In the genomic region with DNA sequence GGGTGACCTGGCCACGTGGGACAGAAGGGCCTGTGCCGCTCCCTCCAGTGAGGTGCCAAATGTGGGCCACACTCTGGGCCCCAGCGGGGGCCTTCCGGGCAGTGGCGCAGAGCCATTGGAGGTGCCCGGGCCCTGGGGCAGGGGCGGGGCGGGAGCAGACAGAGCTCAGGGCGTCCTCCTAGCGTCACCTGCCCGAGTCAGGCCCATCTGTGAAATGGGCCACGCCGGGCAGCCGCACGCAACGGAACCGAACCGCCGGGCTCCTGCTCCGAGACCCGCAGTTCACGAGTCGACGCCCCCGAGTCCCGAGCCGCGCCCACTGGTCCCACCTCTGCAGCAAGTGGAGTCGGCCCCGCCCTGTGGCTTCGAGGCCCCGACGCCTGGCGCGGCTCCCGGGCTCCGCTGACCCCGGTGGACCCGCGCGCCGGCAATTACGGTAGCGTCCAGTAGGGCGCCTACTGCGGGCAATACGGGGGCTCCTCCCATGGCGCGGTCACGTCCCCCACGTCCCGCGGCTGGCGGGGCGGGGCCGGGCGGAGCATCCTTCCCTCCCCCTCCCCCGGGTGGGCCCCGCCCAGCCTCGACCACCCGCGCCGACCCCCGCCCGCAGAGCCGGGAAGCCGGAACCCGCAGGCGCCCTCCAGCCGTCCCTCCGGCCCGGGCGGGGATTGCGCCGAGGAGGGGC, we compare ENCODE assay signal across 8 cellular contexts. TPM values are rescaled to one million over a fixed set of nuclear protein-coding genes. Genes with fewer than 3 reads are reported as not detected.
A peak's percentile ranks its signal among the peaks of the same experiment; 100 is the strongest.
DNase-seq lines count a peak whose midpoint lies in the region; ATAC-seq and TF ChIP-seq lines count a peak whose summit lies in the region.

No MANE protein-coding gene starts in this region.

- H3K36me3 ChIP-seq in RWPE2 (ENCODE audit: low read depth) (peaks cover 61% of the 10 kb centered on the region), prostate gland (no peaks in the 10 kb centered on the region)

- TF ChIP-seq CTCF in GM12875 (IDR thresholded peaks at IDR 0.05; ENCODE audit: borderline replicate concordance, insufficient read depth, low read depth, low read length) = peak; percentile 51
- TF ChIP-seq CTCF in RWPE2 (IDR thresholded peaks at IDR 0.05; ENCODE audit: poor library complexity, severe bottlenecking) = peak; percentile 22
- peak in 2 of 4 experiments; percentile 56 to 66 for TF ChIP-seq CTCF in prostate gland (IDR thresholded peaks at IDR 0.05)

- H3K27ac ChIP-seq in RWPE2 (ENCODE audit: poor library complexity, severe bottlenecking) (peak overlapping the region; percentile 91), right cardiac atrium (ENCODE audit: low read length) (peak overlapping the region; percentile 91), prostate gland (peak overlapping the region; percentile 80 to 88)

- peaks cover 30% of the 10 kb centered on the region for H3K4me1 ChIP-seq in RWPE2 (ENCODE audit: insufficient read depth, poor library complexity, severe bottlenecking)
- peaks cover 4% of the 10 kb centered on the region for H3K4me1 ChIP-seq in right cardiac atrium (ENCODE audit: control insufficient read depth, insufficient read depth, low read length)
- H3K4me1 ChIP-seq in prostate gland (replicated peaks) = peaks cover 22% of the 10 kb centered on the region

- DNase-seq in RWPE2 (ENCODE audit: low spot score) (no peak), anterior cingulate cortex (lab: John Stamatoyannopoulos, UW) (peak in 37 of 58 donors; percentile 22 to 73 (median 49)), right cardiac atrium (peak; percentile 92 to 97 (median 97)), prostate gland (ENCODE audit: low spot score) (no peak), NK-92 (lab: John Stamatoyannopoulos, UW; ENCODE audit: unreplicated experiment) (no peak), NCI-H1436 treated with DMSO at 0.1 percent for 48 hours (lab: John Stamatoyannopoulos, UW) (no peak)

- peak; percentile 30 for ATAC-seq in HG02884 (IDR thresholded peaks at IDR 0.05; ENCODE audit: unreplicated experiment)
- ATAC-seq in RWPE2 (ENCODE audit: low read depth) = peak; percentile 20
- ATAC-seq in right cardiac atrium = peak; percentile 76 to 81

- H3K9me3 ChIP-seq in RWPE2 (ENCODE audit: severe bottlenecking) (no peaks in the 10 kb centered on the region), right cardiac atrium (ENCODE audit: control insufficient read depth, low read length) (no peaks in the 10 kb centered on the region), prostate gland (no peaks in the 10 kb centered on the region)

- peak overlapping the region; percentile 58 for H3K4me3 ChIP-seq in GM12875 (ENCODE audit: low read depth, low read length)
- peak overlapping the region; percentile 99 for H3K4me3 ChIP-seq in RWPE2 (ENCODE audit: severe bottlenecking)
- peak overlapping the region; percentile 69 for H3K4me3 ChIP-seq in right cardiac atrium (ENCODE audit: low read length)
- peak overlapping the region; percentile 37 to 39 for H3K4me3 ChIP-seq in prostate gland

- intact Hi-C loops in right cardiac atrium (cut with DNase I) (loop anchor here (10.0 kb wide), 2 partner anchors 64 to 94 kb away; no protein-coding TSS in a partner anchor), prostate gland (cut with DNase I) (loop anchor here (10.0 kb wide), 1 partner anchor 64 kb away; no protein-coding TSS in a partner anchor)

- peak; percentile 53 for TF ChIP-seq POLR2A in prostate gland (IDR thresholded peaks at IDR 0.05)

- H3K27me3 ChIP-seq in RWPE2 (ENCODE audit: insufficient read depth, poor library complexity, severe bottlenecking) (no peaks in the 10 kb centered on the region), right cardiac atrium (ENCODE audit: control insufficient read depth, insufficient read depth) (no peaks in the 10 kb centered on the region), prostate gland (replicated peaks; ENCODE audit: insufficient read depth) (no peaks in the 10 kb centered on the region)

- WGBS in right cardiac atrium = 5% methylated on average over 75 of the region's 75 CpGs
- 11% methylated on average over 46 of the region's 75 CpGs for WGBS in prostate gland

RNA-seq across cellular contexts. Expression of gene SLC16A3, which starts 1.9 kb away (rescaled TPM):
- total RNA-seq in right cardiac atrium (10 to 100 TPM; 13.6 to 23.7 (median 18.0) TPM), prostate gland (10 to 100 TPM in 1 of 2 donors, 1 to 10 TPM in 1; 5.0 to 69.2 TPM)
- 18.8 TPM for polyA plus RNA-seq in right cardiac atrium

RNA-seq across cellular contexts. Expression of gene CCDC57, which starts 18.1 kb away (rescaled TPM):
- total RNA-seq in right cardiac atrium (10 to 100 TPM; 14.8 to 17.3 (median 16.5) TPM), prostate gland (10 to 100 TPM; 57.6 to 62.8 TPM)
- 12.1 TPM for polyA plus RNA-seq in right cardiac atrium

RNA-seq across cellular contexts. Expression of gene CSNK1D, which starts 42.7 kb away (rescaled TPM):
- total RNA-seq in right cardiac atrium (10 to 100 TPM; 68.8 to 81.7 (median 77.4) TPM), prostate gland (100 to 1,000 TPM in 1 of 2 donors, 10 to 100 TPM in 1; 80.3 to 155 TPM)
- 61.7 TPM for polyA plus RNA-seq in right cardiac atrium

Comparison
In these comparisons a context has a peak if more than half of its experiments do, and no peak if none do; other contexts are left out.
1. H3K4me3 ChIP-seq: peak in every context shown above with its lines; median percentile 99 in RWPE2; 69 in right cardiac atrium; 58 in GM12875; 38 in prostate gland.
2. ATAC-seq: peak in every context shown above with its lines; median percentile 78 in right cardiac atrium; 30 in HG02884; 20 in RWPE2.
3. DNase-seq: peak in anterior cingulate cortex (37 of 58) and right cardiac atrium (3 of 3); none in RWPE2 (single experiment), prostate gland (single experiment), NK-92 (single experiment) and NCI-H1436 treated with DMSO at 0.1 percent for 48 hours (single experiment).
4. Peak in every context shown above with its lines, with median percentiles within 50 percentile points of each other: H3K27ac ChIP-seq.